ENCODE assay signal across 21 cellular contexts in genomic region chr16:23120562-23120961, GRCh38. TPM values are rescaled to one million over a fixed set of nuclear protein-coding genes. Genes with fewer than 3 reads are reported as not detected.
DNase-seq lines count a peak whose midpoint lies in the region; ATAC-seq and TF ChIP-seq lines count a peak whose summit lies in the region.
"Had no signal": no experiment of that assay in that cellular context is flagged by ENCODE, and none has a peak within 500 bp of the region (broad histone marks: within the 10 kb centered on the region; RNA-seq: fewer than 3 reads in every experiment).

No MANE protein-coding gene starts in this region.

- WGBS in heart right ventricle, 2 donors = 86 to 91% methylated on average over 4 of the region's 4 CpGs
- WGBS in esophagus, 2 donors = 78 to 87% methylated on average over 4 of the region's 4 CpGs
- WGBS in aorta, 2 donors = 62 to 64% methylated on average over 4 of the region's 4 CpGs

- H3K9me3 Mint-ChIP-seq in CD8-positive, alpha-beta memory T cell = no peaks in the 10 kb centered on the region
- H3K9me3 Mint-ChIP-seq in activated naive CD8-positive, alpha-beta T cell treated with anti-CD3 and anti-CD28 coated beads, Interleukin-2, amount 50 U/mL, for 24 hours = no peaks in the 10 kb centered on the region

- H3K4me1 ChIP-seq in heart right ventricle (peaks cover 0 to 85% (median 57%) of the 10 kb centered on the region in 9 donors), esophagus (ENCODE audit: control insufficient read depth in 2 of 2, insufficient read depth in 2 of 2, low read length in 1 of 2) (peaks cover 3 to 8% of the 10 kb centered on the region in 2 donors), osteoblast (ENCODE audit: insufficient read depth, low read length) (peaks cover 27% of the 10 kb centered on the region), aorta (ENCODE audit: control insufficient read depth in 1 of 2, insufficient read depth in 2 of 2, low read length in 2 of 2) (peaks cover 11 to 14% of the 10 kb centered on the region in 2 donors)
- no peaks in the 10 kb centered on the region for H3K4me1 ChIP-seq in CD8-positive, alpha-beta memory T cell (ENCODE audit: insufficient read depth, low read length)

- H3K4me2 ChIP-seq in osteoblast (ENCODE audit: insufficient read depth, low read length) = peak overlapping the region; percentile 6

- intact Hi-C loops in heart right ventricle (cut with DNase I) = no loop called here
- intact Hi-C loops in left ventricle myocardium superior (cut with micrococcal nuclease) = no loop called here
- intact Hi-C loops in aorta (cut with DNase I) = no loop called here

- peaks cover 77% of the 10 kb centered on the region for H3K79me2 ChIP-seq in osteoblast (ENCODE audit: insufficient read depth, low read length)

- CTCF ChIA-PET in CD8-positive, alpha-beta memory T cell (lab: Charles Lee) = no interaction called here

- H3K4me3 ChIP-seq in heart right ventricle (no peak overlapping the region), esophagus (ENCODE audit: low read depth in 1 of 2, low read length in 2 of 2) (no peak overlapping the region), osteoblast (ENCODE audit: insufficient read depth, low read length) (no peak overlapping the region), aorta (ENCODE audit: low read length in 2 of 2) (no peak overlapping the region)
- H3K4me3 ChIP-seq in CD8-positive, alpha-beta memory T cell (ENCODE audit: low read length) = no peak overlapping the region

- DNase-seq in heart right ventricle (no peak), left ventricle myocardium superior (no peak), osteoblast (ENCODE audit: insufficient read length, low spot score, missing footprints) (no peak), aorta (no peak), G401 (ENCODE audit: low spot score) (no peak)
- DNase-seq in CD8-positive, alpha-beta memory T cell = no peak
- DNase-seq in activated naive CD8-positive, alpha-beta T cell treated with anti-CD3 and anti-CD28 coated beads, Interleukin-2, amount 50 U/mL, for 24 hours = no peak
- DNase-seq: activated CD4-positive, alpha-beta T cell treated with anti-CD3 and anti-CD28 coated beads, Interleukin-2, amount 50 U/mL, for 4 hours; activated naive CD4-positive, alpha-beta T cell treated with Interleukin-2 at 50 U/mL for 16 hours; activated T-cell treated with anti-CD3 and anti-CD28 coated beads for 4 hours; anterior cingulate cortex; GF-D8; hypothalamus; kidney glomerular epithelial cell; midbrain; NCI-H1092; NCI-H2081 treated with DMSO at 0.1 percent for 48 hours; NCI-H524; retina had no signal

- H3K36me3 Mint-ChIP-seq in CD8-positive, alpha-beta memory T cell = peaks cover 0 to 2% (median 1%) of the 10 kb centered on the region in 3 donors
- peaks cover 3% of the 10 kb centered on the region for H3K36me3 Mint-ChIP-seq in activated naive CD8-positive, alpha-beta T cell treated with anti-CD3 and anti-CD28 coated beads, Interleukin-2, amount 50 U/mL, for 24 hours (ENCODE audit: low read depth)

- peaks cover 0 to 3% of the 10 kb centered on the region in 2 donors for H3K27me3 Mint-ChIP-seq in CD8-positive, alpha-beta memory T cell
- no peaks in the 10 kb centered on the region for H3K27me3 Mint-ChIP-seq in activated naive CD8-positive, alpha-beta T cell treated with anti-CD3 and anti-CD28 coated beads, Interleukin-2, amount 50 U/mL, for 24 hours

- POLR2A ChIA-PET in CD8-positive, alpha-beta memory T cell (lab: Charles Lee) = no interaction called here

- no peak for TF ChIP-seq CTCF in heart right ventricle (IDR thresholded peaks at IDR 0.05)
- no peak for TF ChIP-seq CTCF in osteoblast (IDR thresholded peaks at IDR 0.05; ENCODE audit: extremely low read depth, low read depth, low read length)

- no peaks in the 10 kb centered on the region for H3K36me3 ChIP-seq in heart right ventricle
- H3K36me3 ChIP-seq in esophagus (ENCODE audit: control insufficient read depth in 2 of 2, insufficient read depth in 2 of 2, low read length in 1 of 2) = no peaks in the 10 kb centered on the region
- no peaks in the 10 kb centered on the region for H3K36me3 ChIP-seq in osteoblast (ENCODE audit: insufficient read depth, low read length)
- H3K36me3 ChIP-seq in aorta (ENCODE audit: control insufficient read depth in 1 of 2, insufficient read depth in 2 of 2, low read length in 1 of 2) = no peaks in the 10 kb centered on the region
- H3K36me3 ChIP-seq in CD8-positive, alpha-beta memory T cell (ENCODE audit: insufficient read depth, low read length) = no peaks in the 10 kb centered on the region

- peak overlapping the region in 6 of 10 donors; percentile 0 to 57 (median 32) for H3K27ac ChIP-seq in heart right ventricle
- peak overlapping the region; percentile 6 to 38 for H3K27ac ChIP-seq in esophagus (ENCODE audit: low read depth in 2 of 2, low read length in 1 of 2)
- H3K27ac ChIP-seq in osteoblast (ENCODE audit: low read depth, low read length) = peak overlapping the region; percentile 57
- H3K27ac ChIP-seq in aorta (ENCODE audit: low read depth in 1 of 2, low read length in 2 of 2) = peak overlapping the region; percentile 52 to 98
- no peak overlapping the region for H3K27ac ChIP-seq in CD8-positive, alpha-beta memory T cell (ENCODE audit: low read depth, low read length)

- H3K4me3 Mint-ChIP-seq in CD8-positive, alpha-beta memory T cell = no peak overlapping the region
- no peak overlapping the region for H3K4me3 Mint-ChIP-seq in activated naive CD8-positive, alpha-beta T cell treated with anti-CD3 and anti-CD28 coated beads, Interleukin-2, amount 50 U/mL, for 24 hours
- H3K4me3 Mint-ChIP-seq: CD14-positive monocyte had no signal

- ATAC-seq in heart right ventricle = no peak
- no peak for ATAC-seq in left ventricle myocardium superior
- peak; percentile 5 for ATAC-seq in aorta (ENCODE audit: low FRiP score)
- no peak for ATAC-seq in activated naive CD8-positive, alpha-beta T cell treated with anti-CD3 and anti-CD28 coated beads, Interleukin-2, amount 50 U/mL, for 24 hours

- H3K27ac Mint-ChIP-seq in CD8-positive, alpha-beta memory T cell = peak overlapping the region in 1 of 8 donors; percentile 82
- H3K27ac Mint-ChIP-seq in activated naive CD8-positive, alpha-beta T cell treated with anti-CD3 and anti-CD28 coated beads, Interleukin-2, amount 50 U/mL, for 24 hours = no peak overlapping the region

- no peak overlapping the region for H2AFZ ChIP-seq in osteoblast (ENCODE audit: low read length)

- peaks cover 12 to 23% (median 14%) of the 10 kb centered on the region in 3 donors for H3K4me1 Mint-ChIP-seq in CD8-positive, alpha-beta memory T cell
- H3K4me1 Mint-ChIP-seq in activated naive CD8-positive, alpha-beta T cell treated with anti-CD3 and anti-CD28 coated beads, Interleukin-2, amount 50 U/mL, for 24 hours = peaks cover 24% of the 10 kb centered on the region

- H3K27me3 ChIP-seq in heart right ventricle = no peaks in the 10 kb centered on the region
- no peaks in the 10 kb centered on the region for H3K27me3 ChIP-seq in esophagus (ENCODE audit: control insufficient read depth in 1 of 2, insufficient read depth in 2 of 2, low read length in 2 of 2)
- no peaks in the 10 kb centered on the region for H3K27me3 ChIP-seq in osteoblast (ENCODE audit: insufficient read depth, low read length)
- H3K27me3 ChIP-seq in aorta (ENCODE audit: control insufficient read depth in 1 of 2, insufficient read depth in 2 of 2, low read length in 1 of 2) = no peaks in the 10 kb centered on the region
- H3K27me3 ChIP-seq in CD8-positive, alpha-beta memory T cell (ENCODE audit: insufficient read depth, low read length, poor library complexity, severe bottlenecking) = no peaks in the 10 kb centered on the region

- H4K20me1 ChIP-seq in osteoblast (ENCODE audit: insufficient read depth, low read length) = peaks cover 6% of the 10 kb centered on the region

- in situ Hi-C loops in G401 (cut with HindIII; ENCODE audit: low sequenced_read_pairs) = no loop called here

- H3K9me3 ChIP-seq in heart right ventricle = no peaks in the 10 kb centered on the region
- no peaks in the 10 kb centered on the region for H3K9me3 ChIP-seq in esophagus (ENCODE audit: control insufficient read depth in 2 of 2, insufficient read depth in 1 of 2, low read depth in 1 of 2, low read length in 1 of 2)
- H3K9me3 ChIP-seq in osteoblast (ENCODE audit: low read depth, low read length) = no peaks in the 10 kb centered on the region
- no peaks in the 10 kb centered on the region for H3K9me3 ChIP-seq in aorta (ENCODE audit: control insufficient read depth, low read length)
- no peaks in the 10 kb centered on the region for H3K9me3 ChIP-seq in CD8-positive, alpha-beta memory T cell (ENCODE audit: low read length)

RNA-seq across cellular contexts. Expression of gene USP31, which starts 28.7 kb away (rescaled TPM):
- 10 to 100 TPM; 19.0 to 32.1 (median 23.2) TPM for total RNA-seq in heart right ventricle
- 10 to 100 TPM in 1 of 2 donors, 1 to 10 TPM in 1; 8.9 to 21.8 TPM for polyA plus RNA-seq in heart right ventricle
- total RNA-seq in left ventricle myocardium superior = 25.0 TPM
- 1 to 10 TPM; 3.3 to 6.5 TPM for polyA plus RNA-seq in esophagus
- 6.2 and 7.4 TPM in 2 replicates for total RNA-seq in osteoblast
- 10 to 100 TPM; 19.6 to 24.6 TPM for total RNA-seq in aorta
- 1 to 10 TPM; 1.4 to 2.6 TPM for polyA plus RNA-seq in aorta
- 1 to 10 TPM; 8.2 to 9.7 TPM for total RNA-seq in CD8-positive, alpha-beta memory T cell
- 0.87 TPM for polyA plus RNA-seq in CD8-positive, alpha-beta memory T cell
- total RNA-seq in G401 (2014; rRNA removed; shearing (Covaris generic)) = 2.4 and 3.0 TPM in 2 replicates
